ENCODE assay signal across 34 cellular contexts in the genomic region with DNA sequence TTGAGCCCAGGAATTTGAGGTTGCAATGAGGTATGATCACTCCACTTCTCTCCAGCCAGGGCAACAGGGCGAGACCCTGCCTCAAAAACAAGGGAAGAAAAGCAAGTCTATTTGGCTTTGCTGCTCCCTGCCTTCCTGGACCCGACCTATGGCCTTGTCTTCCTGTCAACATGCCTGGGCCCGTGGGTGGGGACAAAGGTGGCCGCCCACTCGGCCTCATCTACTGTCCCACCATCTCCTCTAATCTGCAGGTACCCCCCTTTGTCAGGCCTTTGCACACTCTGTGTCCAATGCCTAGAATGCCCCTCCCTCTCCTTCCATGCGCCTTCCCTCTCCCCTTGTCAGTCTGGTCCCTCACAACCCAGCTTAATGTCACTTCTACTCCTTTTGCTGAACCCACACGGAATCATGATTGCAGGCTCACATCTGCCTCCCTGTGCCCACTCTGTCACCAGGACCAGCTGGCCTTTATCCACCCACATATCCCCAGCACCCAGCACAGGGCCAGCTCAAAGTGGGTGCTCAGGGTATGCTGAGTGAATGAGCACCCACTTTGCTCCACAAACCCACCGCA. TPM values are rescaled to one million over a fixed set of nuclear protein-coding genes. Genes with fewer than 3 reads are reported as not detected.
"Had no signal": no experiment of that assay in that cellular context is flagged by ENCODE, and none has a peak within 500 bp of the region (broad histone marks: within the 10 kb centered on the region; RNA-seq: fewer than 3 reads in every experiment).

No MANE protein-coding gene starts in this region.

- H3K36me3 ChIP-seq: gastroesophageal sphincter, left lung, sigmoid colon, upper lobe of left lung, vagina had no signal

- DNase-seq: activated CD4-positive, alpha-beta memory T cell treated with anti-CD3 and anti-CD28 coated beads, Interleukin-2, amount 10 ng/mL, durations not matched to agents 7 days and 5 days; activated CD4-positive, alpha-beta T cell treated with anti-CD3 and anti-CD28 coated beads, Interleukin-2, amount 10 ng/mL, durations not matched to agents 24 days and 14 days; activated CD4-positive, CD25-positive, alpha-beta regulatory T cell treated with anti-CD3 and anti-CD28 coated beads, Interleukin-2, amount 50 U/mL, for 72 hours; activated CD8-positive, alpha-beta memory T cell treated with anti-CD3 and anti-CD28 coated beads, Interleukin-2, amount 50 U/mL, for 48 hours; activated naive CD4-positive, alpha-beta T cell; activated T-cell treated with anti-CD3 and anti-CD28 coated beads, Interleukin-2, amount 50 U/mL, for 24 hours; dermis blood vessel endothelial cell; effector CD4-positive, alpha-beta T cell; erythroblast; head of caudate nucleus; hypothalamus; immature natural killer cell; mesendoderm; mucosa of descending colon; sigmoid colon; small intestine; stimulated activated CD4-positive, alpha-beta T cell treated with anti-CD3 and anti-CD28 coated beads, Interleukin-1b, Interleukin-23, amount 100 ng/mL, for 48 hours; stimulated activated CD4-positive, alpha-beta T cell treated with anti-CD3 and anti-CD28 coated beads, Interleukin-4, amount 100 ng/mL, for 4 hours; stimulated activated CD8-positive, alpha-beta memory T cell treated with anti-CD3 and anti-CD28 coated beads, Interleukin-4, amount 100 ng/mL, for 48 hours; stimulated activated naive CD8-positive, alpha-beta T cell treated with anti-CD3 and anti-CD28 coated beads, Interleukin-15, amount 100 ng/mL, for 72 hours; substantia nigra; T-helper 17 cell; T1000; upper lobe of left lung had no signal

- ATAC-seq: activated naive CD4-positive, alpha-beta T cell treated with anti-CD3 and anti-CD28 coated beads, Interleukin-2, amount 50 U/mL, for 72 hours; gastroesophageal sphincter; left lung; mucosa of descending colon; natural killer cell treated with Interleukin-12 subunit alpha and Interleukin-12 subunit beta and Interleukin-15 and Interleukin-18, amount 100 ng/mL, for 72 hours; stimulated activated memory B cell treated with anti-CD40 and anti-IgM and Interleukin-4, amounts not matched to agents 10 μg/mL and 1 μg/mL and 100 μg/mL, for 72 hours; stimulated activated naive CD8-positive, alpha-beta T cell treated with anti-CD3 and anti-CD28 coated beads, Interleukin-15, amount 100 ng/mL, for 72 hours; T-helper 17 cell had no signal

- FAIRE-seq: bronchial epithelial cell, colon, small intestine had no signal

- H3K27me3 ChIP-seq: upper lobe of left lung, vagina had no signal

- H3K9me3 ChIP-seq: gastroesophageal sphincter, left lung, mucosa of descending colon, sigmoid colon, upper lobe of left lung, vagina had no signal

- H3K4me3 ChIP-seq: gastroesophageal sphincter, left lung, lung, mucosa of descending colon, sigmoid colon, upper lobe of left lung, vagina had no signal

- H3K27ac ChIP-seq: gastroesophageal sphincter, left lung, sigmoid colon, upper lobe of left lung, vagina had no signal

RNA-seq across cellular contexts. Expression of gene MDFI, which starts 40.3 kb away (rescaled TPM):
- total RNA-seq: activated CD4-positive, alpha-beta memory T cell treated with anti-CD3 and anti-CD28 coated beads, Interleukin-2, amount 10 ng/mL, durations not matched to agents 7 days and 5 days; activated CD4-positive, alpha-beta T cell treated with anti-CD3 and anti-CD28 coated beads, Interleukin-2, amount 10 ng/mL, durations not matched to agents 24 days and 14 days; activated naive CD4-positive, alpha-beta T cell treated with anti-CD3 and anti-CD28 coated beads, Interleukin-2, amount 50 U/mL, for 72 hours; myocyte; natural killer cell treated with Interleukin-12 subunit alpha and Interleukin-12 subunit beta and Interleukin-15 and Interleukin-18, amount 100 ng/mL, for 72 hours; T-helper 17 cell had no signal
- polyA plus RNA-seq: immature natural killer cell had no signal
